ENCODE assay signal across 8 cellular contexts in genomic region chr17:19111111-19111711, GRCh38. TPM values are rescaled to one million over a fixed set of nuclear protein-coding genes. Genes with fewer than 3 reads are reported as not detected.
DNase-seq lines count a peak whose midpoint lies in the region; ATAC-seq and TF ChIP-seq lines count a peak whose summit lies in the region.
"Not testable (repeated sequence)": the region's sequence is repeated elsewhere in the genome, so short reads cannot be mapped to it uniquely, and the experiment has no call there.

No MANE protein-coding gene starts in this region.

- peak overlapping the region; percentile 32 for H3K4me2 ChIP-seq in fibroblast of lung (ENCODE audit: extremely low read depth, insufficient read depth, low read length)

- not testable (repeated sequence) for H2AFZ ChIP-seq in fibroblast of lung (ENCODE audit: low read length)

- not testable (repeated sequence) for H3K27me3 Mint-ChIP-seq in CD4-positive, alpha-beta T cell

- H3K36me3 ChIP-seq in fibroblast of lung (ENCODE audit: control insufficient read depth, insufficient read depth, low read length): not testable (repeated sequence)

- intact Hi-C loops in CD4-positive, alpha-beta T cell (cut with DNase I, micrococcal nuclease): not testable (repeated sequence)

- H3K79me2 ChIP-seq in fibroblast of lung (ENCODE audit: control insufficient read depth, insufficient read depth, low read length): not testable (repeated sequence)

- not testable (repeated sequence) for H4K20me1 ChIP-seq in fibroblast of lung (ENCODE audit: control insufficient read depth, extremely low read depth, insufficient read depth, low read length)

- peak in 9 of 10 experiments; percentile 30 to 70 (median 55) for DNase-seq in CD4-positive, alpha-beta T cell
- DNase-seq in SK-MEL-5 (ENCODE audit: low read depth, low spot score): peak; percentile 44
- DNase-seq in activated effector memory CD4-positive, alpha-beta T cell treated with anti-CD3 and anti-CD28 coated beads, Interleukin-2, amount 50 U/mL, for 16 hours: peak; percentile 88
- DNase-seq in fibroblast of lung (ENCODE audit: low read depth in 2 of 2): peak; percentile 31 to 40
- DNase-seq in myocyte (ENCODE audit: low read depth): peak; percentile 38
- DNase-seq in stimulated activated CD4-positive, alpha-beta T cell treated with anti-CD3 and anti-CD28 coated beads, Interleukin-4, amount 100 ng/mL, for 24 hours: peak; percentile 62

- peak overlapping the region in 2 of 4 experiments; percentile 49 to 50 for H3K4me3 ChIP-seq in fibroblast of lung (replicated peaks in 1 of 4; ENCODE audit: control extremely low read depth in 1 of 4, insufficient read depth in 1 of 4, low read depth in 3 of 4, low read length in 4 of 4)

- H3K27ac ChIP-seq in CD4-positive, alpha-beta T cell (ENCODE audit: low read depth, low read length): not testable (repeated sequence)
- peak overlapping the region; percentile 27 for H3K27ac ChIP-seq in fibroblast of lung (ENCODE audit: insufficient read depth, low read length)

- not testable (repeated sequence) for TF ChIP-seq CTCF in CD4-positive, alpha-beta T cell (IDR thresholded peaks at IDR 0.05); fibroblast of lung (conservative IDR thresholded peaks at IDR 0.05 in 1 of 2, IDR thresholded peaks at IDR 0.05 in 1 of 2; ENCODE audit: low read depth in 1 of 2, low read length in 2 of 2)

- not testable (repeated sequence) for H3K4me1 Mint-ChIP-seq in CD4-positive, alpha-beta T cell (ENCODE audit: low read depth)

- H3K27ac Mint-ChIP-seq in CD4-positive, alpha-beta T cell: peak overlapping the region; percentile 39

- H3K27me3 ChIP-seq in CD4-positive, alpha-beta T cell (ENCODE audit: control insufficient read depth, insufficient read depth, low read length); fibroblast of lung (ENCODE audit: control insufficient read depth, insufficient read depth, low read length): not testable (repeated sequence)

- in situ Hi-C loops in SK-MEL-5 (cut with HindIII; ENCODE audit: low pct_unique_long_range_greater_than_20kb, low sequenced_read_pairs): not testable (repeated sequence)

- H3K9ac ChIP-seq in fibroblast of lung (ENCODE audit: insufficient read depth, low read length): not testable (repeated sequence)

- peak; percentile 57 for ATAC-seq in CD4-positive, alpha-beta T cell (ENCODE audit: poor library complexity)
- ATAC-seq in GM19455 (IDR thresholded peaks at IDR 0.05; ENCODE audit: unreplicated experiment): peak; percentile 65
- peak; percentile 73 for ATAC-seq in HG03135 (IDR thresholded peaks at IDR 0.05; ENCODE audit: unreplicated experiment)

- H3K9me3 ChIP-seq in CD4-positive, alpha-beta T cell (ENCODE audit: control insufficient read depth, low read length); fibroblast of lung (ENCODE audit: control insufficient read depth, insufficient read depth, low read depth, low read length): not testable (repeated sequence)

- H3K4me1 ChIP-seq in fibroblast of lung (ENCODE audit: control insufficient read depth, extremely low read depth, insufficient read depth, low read length): not testable (repeated sequence)

- H3K4me3 Mint-ChIP-seq in CD4-positive, alpha-beta T cell: peak overlapping the region; percentile 81

- H3K9me3 Mint-ChIP-seq in CD4-positive, alpha-beta T cell: not testable (repeated sequence)

- H3K36me3 Mint-ChIP-seq in CD4-positive, alpha-beta T cell (ENCODE audit: low read depth): not testable (repeated sequence)

- CTCF ChIA-PET in CD4-positive, alpha-beta T cell (lab: Charles Lee): not testable (repeated sequence)

- POLR2A ChIA-PET in CD4-positive, alpha-beta T cell (lab: Charles Lee): not testable (repeated sequence)

RNA-seq across cellular contexts. Expression of gene GRAPL, which starts 16.2 kb away (rescaled TPM):
- total RNA-seq in CD4-positive, alpha-beta T cell: 10 to 100 TPM; 23.7 to 26.2 TPM
- total RNA-seq in SK-MEL-5 (2014; rRNA removed; shearing (Covaris generic)): 0.51 TPM in 1 of 2 replicates, not detected in the other
- not detected in 2 replicates for polyA plus RNA-seq in SK-MEL-5 (2015; cell fraction: cytosol; rRNA removed)
- polyA plus RNA-seq in SK-MEL-5 (2015; cell fraction: nucleus; rRNA removed): 0.37 TPM in 1 of 2 replicates, not detected in the other
- total RNA-seq in fibroblast of lung: under 0.01 and 0.17 TPM in 2 replicates
- polyA plus RNA-seq in fibroblast of lung: not detected in 2 replicates
- not detected in 2 replicates for polyA plus RNA-seq in fibroblast of lung (2012)
- not detected in 2 replicates for polyA minus RNA-seq in fibroblast of lung (ENCODE audit: low replicate concordance)
- total RNA-seq in myocyte: not detected in 2 replicates
- not detected for polyA plus RNA-seq in myocyte (2012)

Comparison
In these comparisons a context has a peak if more than half of its experiments do, and no peak if none do; other contexts are left out.
1. DNase-seq: peak in every context shown above with its lines; median percentile 88 in activated effector memory CD4-positive, alpha-beta T cell treated with anti-CD3 and anti-CD28 coated beads, Interleukin-2, amount 50 U/mL, for 16 hours; 62 in stimulated activated CD4-positive, alpha-beta T cell treated with anti-CD3 and anti-CD28 coated beads, Interleukin-4, amount 100 ng/mL, for 24 hours; 55 in CD4-positive, alpha-beta T cell; 44 in SK-MEL-5; 38 in myocyte; 36 in fibroblast of lung.
2. RNA of gene GRAPL, which starts 16.2 kb away (total RNA-seq): 23.7 to 26.2 TPM in CD4-positive, alpha-beta T cell; under 0.01 to 0.17 TPM in fibroblast of lung, 0.51 TPM in SK-MEL-5 and not detected in myocyte; every median in the first group is over 10 times any median in the second.
3. Peak in every context shown above with its lines, with median percentiles within 50 percentile points of each other: ATAC-seq.